In the genomic region with DNA sequence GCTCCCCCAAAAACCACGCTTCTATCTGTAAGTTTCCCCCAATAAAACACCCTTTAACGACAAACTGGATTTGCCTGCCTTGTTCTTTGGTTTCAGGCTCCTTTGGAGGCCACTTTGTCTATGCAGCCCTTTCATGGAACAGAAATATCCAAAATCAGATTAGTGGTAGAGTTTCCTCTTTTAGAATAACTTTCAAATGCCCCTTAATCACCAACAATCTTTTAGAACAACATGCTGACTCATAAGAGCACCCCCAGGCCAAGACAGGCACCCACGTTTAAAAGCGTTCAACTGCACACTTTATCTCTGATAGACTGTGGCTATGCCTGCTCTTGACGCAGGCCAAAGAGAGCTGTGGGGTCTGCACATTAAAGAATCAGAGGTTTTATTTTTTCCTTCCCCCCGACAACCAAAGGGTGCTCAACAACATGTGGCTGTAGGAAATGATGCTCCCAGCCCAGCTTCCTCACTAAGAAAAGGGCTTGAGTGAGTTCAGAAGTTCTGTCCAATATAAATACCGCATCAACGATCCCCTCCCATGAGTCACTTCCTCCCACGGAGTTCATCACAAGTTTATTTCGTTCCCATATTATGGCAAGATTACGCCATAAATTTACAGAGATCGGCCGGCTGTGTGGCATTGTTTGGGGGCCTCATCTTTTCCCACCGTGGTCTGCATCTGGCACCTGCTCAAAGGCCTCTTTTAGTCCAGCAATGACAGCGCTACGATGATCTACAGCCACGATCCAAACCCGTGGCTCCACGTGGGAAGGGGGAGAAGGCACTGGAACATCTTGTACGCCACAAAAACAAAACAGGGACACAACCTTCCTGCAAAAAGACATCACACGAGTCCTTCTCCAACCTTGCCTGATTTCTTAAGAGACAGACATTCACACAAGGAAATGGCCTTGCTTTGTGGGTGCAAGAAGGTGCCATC, we compare ENCODE assay signal across 8 cellular contexts.
A peak's percentile ranks its signal among the peaks of the same experiment; 100 is the strongest.
DNase-seq lines count a peak whose midpoint lies in the region; ATAC-seq and TF ChIP-seq lines count a peak whose summit lies in the region.

No MANE protein-coding gene starts in this region.

- H3K27me3 ChIP-seq in foreskin keratinocyte (peaks cover 6% of the 10 kb centered on the region), sigmoid colon (no peaks in the 10 kb centered on the region)

- peak; percentile 27 to 49 (median 30) for DNase-seq in stimulated activated CD4-positive, alpha-beta T cell treated with anti-CD3 and anti-CD28 coated beads, Interleukin-12 subunit alpha, Interleukin-12 subunit beta, amount 100 ng/mL, for 48 hours (ENCODE audit: low read depth in 2 of 3, low spot score in 1 of 3)
- DNase-seq in stimulated activated CD4-positive, alpha-beta T cell treated with anti-CD3 and anti-CD28 coated beads, Interleukin-4, amount 100 ng/mL, for 1 hour, result no peak
- peak; percentile 70 for DNase-seq in activated CD8-positive, alpha-beta T cell treated with anti-CD3 and anti-CD28 coated beads for 36 hours
- DNase-seq in foreskin keratinocyte, result peak; percentile 70 to 80
- peak; percentile 94 for DNase-seq in sigmoid colon
- DNase-seq in germinal center (ENCODE audit: low spot score), result no peak
- DNase-seq in NCI-H446 treated with DMSO at 0.1 percent for 48 hours (lab: John Stamatoyannopoulos, UW), result no peak

- H3K9me3 Mint-ChIP-seq in activated CD8-positive, alpha-beta T cell treated with anti-CD3 and anti-CD28 coated beads for 36 hours, result no peaks in the 10 kb centered on the region

- peaks cover 12% of the 10 kb centered on the region for H3K27me3 Mint-ChIP-seq in activated CD8-positive, alpha-beta T cell treated with anti-CD3 and anti-CD28 coated beads for 36 hours

- WGBS in sigmoid colon, 2 donors, result 29 to 67% methylated on average over 21 of the region's 21 CpGs

- H3K4me1 ChIP-seq in foreskin keratinocyte, result peaks cover 12% of the 10 kb centered on the region
- peaks cover 0 to 29% (median 21%) of the 10 kb centered on the region in 4 donors for H3K4me1 ChIP-seq in sigmoid colon

- no peaks in the 10 kb centered on the region for H3K9me3 ChIP-seq in sigmoid colon

- H3K27ac ChIP-seq in foreskin keratinocyte (peak overlapping the region; percentile 22), sigmoid colon (peak overlapping the region; percentile 64 to 79 (median 72))

- H3K4me1 Mint-ChIP-seq in activated CD8-positive, alpha-beta T cell treated with anti-CD3 and anti-CD28 coated beads for 36 hours (ENCODE audit: low read depth), result peaks cover 29% of the 10 kb centered on the region

- no peak for TF ChIP-seq CTCF in activated CD8-positive, alpha-beta T cell treated with anti-CD3 and anti-CD28 coated beads for 36 hours (IDR thresholded peaks at IDR 0.05)
- TF ChIP-seq CTCF in foreskin keratinocyte (conservative IDR thresholded peaks at IDR 0.05) (no peak), sigmoid colon (IDR thresholded peaks at IDR 0.05) (no peak)

- POLR2A ChIA-PET in activated CD8-positive, alpha-beta T cell treated with anti-CD3 and anti-CD28 coated beads for 36 hours (lab: Charles Lee), result no interaction called here

- ATAC-seq in activated CD8-positive, alpha-beta T cell treated with anti-CD3 and anti-CD28 coated beads for 36 hours, result peak; percentile 79
- ATAC-seq in foreskin keratinocyte, result peak; percentile 80
- ATAC-seq in GM21526 (IDR thresholded peaks at IDR 0.05; ENCODE audit: low FRiP score, unreplicated experiment), result no peak

- peaks cover 0 to 15% (median 2%) of the 10 kb centered on the region in 4 donors for H3K36me3 ChIP-seq in sigmoid colon

- no peaks in the 10 kb centered on the region for H3K36me3 Mint-ChIP-seq in activated CD8-positive, alpha-beta T cell treated with anti-CD3 and anti-CD28 coated beads for 36 hours (ENCODE audit: low read depth)

- TF ChIP-seq POLR2A in sigmoid colon (IDR thresholded peaks at IDR 0.05), result no peak

- no peak overlapping the region for H3K4me3 ChIP-seq in sigmoid colon

- peak overlapping the region; percentile 18 for H3K4me3 Mint-ChIP-seq in activated CD8-positive, alpha-beta T cell treated with anti-CD3 and anti-CD28 coated beads for 36 hours

- peak; percentile 82 to 97 (median 90) for TF ChIP-seq EP300 in sigmoid colon (IDR thresholded peaks at IDR 0.05)

- intact Hi-C loops in activated CD8-positive, alpha-beta T cell treated with anti-CD3 and anti-CD28 coated beads for 36 hours (cut with micrococcal nuclease), result loop anchor here (10.0 kb wide), 1 partner anchor 454 kb away; no protein-coding TSS in a partner anchor
- intact Hi-C loops in sigmoid colon (cut with DNase I), result loop anchor here (10.0 kb wide), 1 partner anchor 134 kb away; the partner anchor contains the start of gene ATP9A

- H3K27ac Mint-ChIP-seq in activated CD8-positive, alpha-beta T cell treated with anti-CD3 and anti-CD28 coated beads for 36 hours, result peak overlapping the region; percentile 72

- CTCF ChIA-PET in activated CD8-positive, alpha-beta T cell treated with anti-CD3 and anti-CD28 coated beads for 36 hours (lab: Charles Lee), result interaction anchor here (1.0 kb wide), 1 partner anchor 452 kb away, joined by 3 read pairs; no protein-coding TSS in a partner anchor

Comparison
In these comparisons a context has a peak if more than half of its experiments do, and no peak if none do; other contexts are left out.
1. DNase-seq: peak in stimulated activated CD4-positive, alpha-beta T cell treated with anti-CD3 and anti-CD28 coated beads, Interleukin-12 subunit alpha, Interleukin-12 subunit beta, amount 100 ng/mL, for 48 hours (3 of 3), activated CD8-positive, alpha-beta T cell treated with anti-CD3 and anti-CD28 coated beads for 36 hours (single experiment), foreskin keratinocyte (2 of 2) and sigmoid colon (single experiment); none in stimulated activated CD4-positive, alpha-beta T cell treated with anti-CD3 and anti-CD28 coated beads, Interleukin-4, amount 100 ng/mL, for 1 hour (single experiment), germinal center (single experiment) and NCI-H446 treated with DMSO at 0.1 percent for 48 hours (single experiment).